ENCODE assay signal across 9 cellular contexts in the genomic region with DNA sequence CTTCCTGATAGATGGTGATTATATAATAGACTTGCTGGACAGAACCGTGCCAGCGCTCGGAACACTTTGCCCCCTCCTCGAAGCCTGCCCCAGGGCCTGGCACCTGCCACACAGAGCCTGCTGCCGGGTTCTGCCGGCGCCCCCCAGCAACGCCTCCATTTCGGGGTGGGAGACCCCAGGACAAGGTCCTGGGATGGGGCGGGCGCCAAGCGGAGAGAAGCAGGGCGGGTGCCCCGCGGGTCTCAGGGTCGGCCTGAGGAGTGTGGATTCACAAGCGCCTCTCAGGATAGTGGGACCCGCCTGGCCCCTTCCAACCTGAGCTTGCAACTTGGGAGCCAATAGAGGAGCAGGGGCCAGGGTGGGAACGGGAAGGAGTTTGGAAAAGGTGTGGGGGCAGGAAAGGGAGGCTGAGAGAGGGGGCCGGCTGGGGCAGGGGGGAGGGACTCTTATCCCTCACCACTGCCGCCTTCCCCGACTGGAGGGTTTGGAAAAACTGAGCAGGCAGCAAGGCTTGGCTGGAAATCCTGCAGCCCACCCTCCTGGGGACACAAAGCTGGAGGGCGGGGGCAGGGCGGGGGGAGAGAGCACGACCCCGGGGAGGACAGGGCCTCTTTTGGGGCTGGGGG. TPM values are rescaled to one million over a fixed set of nuclear protein-coding genes. Genes with fewer than 3 reads are reported as not detected.
DNase-seq lines count a peak whose midpoint lies in the region; ATAC-seq, FAIRE-seq and TF ChIP-seq lines count a peak whose summit lies in the region.
"Had no signal": no experiment of that assay in that cellular context is flagged by ENCODE, and none has a peak within 500 bp of the region (broad histone marks: within the 10 kb centered on the region; RNA-seq: fewer than 3 reads in every experiment).

No MANE protein-coding gene starts in this region.

- TF ChIP-seq POLR2A in HCT116 (IDR thresholded peaks at IDR 0.05; ENCODE audit: borderline replicate concordance, extremely low read depth, insufficient read depth, insufficient read length) (no peak), gastrocnemius medialis (IDR thresholded peaks at IDR 0.05) (no peak)

- H3K36me3 Mint-ChIP-seq in CD8-positive, alpha-beta T cell = peaks cover 25% of the 10 kb centered on the region

- peak overlapping the region; percentile 95 for H3K9ac ChIP-seq in HCT116 (ENCODE audit: low read length)

- no TSS peak for BruUV-seq in HCT116 (replicated peaks; lab: Mats Ljungman, UMichigan)

- H3K79me2 ChIP-seq in HCT116 (ENCODE audit: insufficient read depth, low read length) = peaks cover 15% of the 10 kb centered on the region

- H3K4me2 ChIP-seq in HCT116 (ENCODE audit: low read length) = peak overlapping the region; percentile 100

- H3K9me2 ChIP-seq in HCT116 (ENCODE audit: insufficient read depth) = no peaks in the 10 kb centered on the region

- ATAC-seq in CD8-positive, alpha-beta T cell = peak; percentile 2
- ATAC-seq in HCT116 (peak; percentile 7), gastrocnemius medialis (peak; percentile 31 to 34), HG02884 (IDR thresholded peaks at IDR 0.05; ENCODE audit: unreplicated experiment) (no peak)

- in situ Hi-C loops in gastrocnemius medialis (cut with MboI; ENCODE audit: low sequenced_read_pairs in 4 of 4) = loop anchor here in 1 of 4 donors (25.0 kb wide), 1 partner anchor 142 kb away; a partner anchor contains a TSS

- H3K27ac ChIP-seq in CD8-positive, alpha-beta T cell (ENCODE audit: low read depth, low read length) = peak overlapping the region; percentile 88
- H3K27ac ChIP-seq in HCT116 (ENCODE audit: low read depth, low read length) = peak overlapping the region; percentile 100
- H3K27ac ChIP-seq in ascending aorta = peak overlapping the region; percentile 97 to 98
- H3K27ac ChIP-seq in gastrocnemius medialis = peak overlapping the region; percentile 89 to 100 (median 96)

- no peak overlapping the region for H2AFZ ChIP-seq in HCT116 (ENCODE audit: low read depth, low read length, poor library complexity, severe bottlenecking)

- H3K4me3 Mint-ChIP-seq in CD8-positive, alpha-beta T cell = peak overlapping the region; percentile 96

- RAD21 ChIA-PET in HCT116 (lab: Charles Lee; ENCODE audit: low non-redundant PET in 1 of 2, low total read pairs in 2 of 2, uncharacterized antibody in 2 of 2, unreplicated experiment in 2 of 2) = interaction anchor here (0.7 to 1.0 kb wide), 2 partner anchors 20 kb away, joined by 4 to 5 read pairs; no protein-coding TSS in a partner anchor

- no peak for TF ChIP-seq RAD21 in HCT116 (IDR thresholded peaks at IDR 0.05; ENCODE audit: low read depth)

- POLR2A ChIA-PET in CD8-positive, alpha-beta T cell (lab: Charles Lee) = interaction anchor here (0.5 to 6.0 kb wide), 10 partner anchors 11 to 229 kb away, joined by 3 to 120 read pairs (median 5); a partner anchor contains a TSS
- POLR2A ChIA-PET in HCT116 (lab: Charles Lee) = interaction anchor here (1.1 to 2.0 kb wide), 4 partner anchors 12 to 239 kb away, joined by 4 to 6 read pairs (median 6); no protein-coding TSS in a partner anchor

- H3K27me3 ChIP-seq in CD8-positive, alpha-beta T cell (ENCODE audit: insufficient read depth, low read length) = no peaks in the 10 kb centered on the region
- no peaks in the 10 kb centered on the region for H3K27me3 ChIP-seq in HCT116 (ENCODE audit: insufficient read depth, low read length)
- no peaks in the 10 kb centered on the region for H3K27me3 ChIP-seq in ascending aorta
- H3K27me3 ChIP-seq in gastrocnemius medialis = no peaks in the 10 kb centered on the region

- no peak for FAIRE-seq in RCC 7860 (lab: Jason Lieb, UNC)

- H3K36me3 ChIP-seq in CD8-positive, alpha-beta T cell (ENCODE audit: insufficient read depth, low read length) = no peaks in the 10 kb centered on the region
- H3K36me3 ChIP-seq in HCT116 (ENCODE audit: control insufficient read depth in 1 of 2, insufficient read depth in 2 of 2, low read length in 2 of 2) (no peaks in the 10 kb centered on the region; a peak in 1 of 4 replicates), ascending aorta (no peaks in the 10 kb centered on the region), gastrocnemius medialis (no peaks in the 10 kb centered on the region)

- intact Hi-C loops in CD8-positive, alpha-beta T cell (cut with DNase I, micrococcal nuclease) = loop anchor here (1.0 to 5.0 kb wide), 9 partner anchors 14 to 622 kb away; a partner anchor contains a TSS
- intact Hi-C loops in HCT116 (cut with micrococcal nuclease) = loop anchor here (1.0 to 2.0 kb wide), 3 partner anchors 17 to 138 kb away; a partner anchor contains a TSS
- intact Hi-C loops in ascending aorta (cut with DNase I) = loop anchor here (1.0 to 5.0 kb wide), 5 partner anchors 22 to 388 kb away; a partner anchor contains a TSS
- intact Hi-C loops in gastrocnemius medialis (cut with DNase I; ENCODE audit: low total_unique reads) = loop anchor here (1.0 to 5.0 kb wide), 5 partner anchors 22 to 239 kb away; a partner anchor contains a TSS

- H3K4me1 Mint-ChIP-seq in CD8-positive, alpha-beta T cell (ENCODE audit: low read depth) = peaks cover 46% of the 10 kb centered on the region

- no peaks in the 10 kb centered on the region for H3K9me3 Mint-ChIP-seq in CD8-positive, alpha-beta T cell

- H3K27ac Mint-ChIP-seq in CD8-positive, alpha-beta T cell = peak overlapping the region; percentile 98

- no peaks in the 10 kb centered on the region for H3K9me3 ChIP-seq in CD8-positive, alpha-beta T cell (ENCODE audit: low read length)
- no peaks in the 10 kb centered on the region for H3K9me3 ChIP-seq in HCT116 (ENCODE audit: control insufficient read depth in 1 of 2, insufficient read depth in 1 of 2, low read depth in 1 of 2, low read length in 2 of 2)
- H3K9me3 ChIP-seq in ascending aorta = no peaks in the 10 kb centered on the region
- H3K9me3 ChIP-seq in gastrocnemius medialis = no peaks in the 10 kb centered on the region

- peaks cover 29% of the 10 kb centered on the region for H3K4me1 ChIP-seq in CD8-positive, alpha-beta T cell (ENCODE audit: insufficient read depth, low read length)
- H3K4me1 ChIP-seq in HCT116 (ENCODE audit: control insufficient read depth in 1 of 2, insufficient read depth in 2 of 2, low read length in 2 of 2) (peaks cover 37 to 81% of the 10 kb centered on the region in 2 experiments), ascending aorta (peaks cover 3 to 12% of the 10 kb centered on the region in 2 donors), gastrocnemius medialis (peaks cover 39 to 54% of the 10 kb centered on the region in 2 donors)

- no peak for DNase-seq in CD8-positive, alpha-beta T cell
- no peak for DNase-seq in HCT116 (ENCODE audit: low read depth, low spot score)
- DNase-seq in OCI-M1 (lab: John Stamatoyannopoulos, UW) = peak; percentile 82
- DNase-seq in ascending aorta (ENCODE audit: low spot score in 2 of 2) = peak in 1 of 2 donors; percentile 81
- peak in 44 of 51 donors; percentile 38 to 95 (median 78) for DNase-seq in hypothalamus (lab: John Stamatoyannopoulos, UW)
- peak; percentile 44 to 51 for DNase-seq in gastrocnemius medialis
- no peak for DNase-seq in RCC 7860 (ENCODE audit: low spot score)

- TF ChIP-seq CTCF in CD8-positive, alpha-beta T cell (IDR thresholded peaks at IDR 0.05) = no peak
- no peak for TF ChIP-seq CTCF in HCT116 (IDR thresholded peaks at IDR 0.05 in 2 of 3, conservative IDR thresholded peaks at IDR 0.05 in 1 of 3; ENCODE audit: borderline replicate concordance in 1 of 3, insufficient read depth in 1 of 3, low read depth in 2 of 3, low read length in 2 of 3)
- TF ChIP-seq CTCF in ascending aorta (IDR thresholded peaks at IDR 0.05) = no peak
- no peak for TF ChIP-seq CTCF in gastrocnemius medialis (IDR thresholded peaks at IDR 0.05 in 4 of 5, conservative IDR thresholded peaks at IDR 0.05 in 1 of 5)

- CTCF ChIA-PET in CD8-positive, alpha-beta T cell (lab: Charles Lee) = interaction anchor here (0.6 to 7.8 kb wide), 16 partner anchors 13 to 269 kb away, joined by 3 to 82 read pairs (median 9); a partner anchor contains a TSS
- CTCF ChIA-PET in HCT116 (lab: Charles Lee) = interaction anchor here (1.4 to 6.6 kb wide), 4 partner anchors 12 to 239 kb away, joined by 4 to 150 read pairs (median 7); no protein-coding TSS in a partner anchor

- H3K4me3 ChIP-seq in CD8-positive, alpha-beta T cell (ENCODE audit: low read depth, low read length) = peak overlapping the region; percentile 85
- H3K4me3 ChIP-seq in HCT116 (replicated peaks in 1 of 2; ENCODE audit: low read depth in 1 of 2, low read length in 2 of 2) (peak overlapping the region; percentile 73 to 75), ascending aorta (peak overlapping the region; percentile 80 to 82), gastrocnemius medialis (peak overlapping the region; percentile 60 to 100 (median 82))

- no peaks in the 10 kb centered on the region for H3K27me3 Mint-ChIP-seq in CD8-positive, alpha-beta T cell (ENCODE audit: low read depth)

- no peaks in the 10 kb centered on the region for H4K20me1 ChIP-seq in HCT116 (ENCODE audit: insufficient read depth)

TF ChIP-seq in HCT116, 20 proteins besides CTCF, POLR2A, EP300 and RAD21:
- peak; percentile 21; the same call in 1 of the 2 replicates for TF ChIP-seq POLR2AphosphoS5 (IDR thresholded peaks at IDR 0.05; ENCODE audit: low read depth, low read length)
- TF ChIP-seq, protein P1, sequence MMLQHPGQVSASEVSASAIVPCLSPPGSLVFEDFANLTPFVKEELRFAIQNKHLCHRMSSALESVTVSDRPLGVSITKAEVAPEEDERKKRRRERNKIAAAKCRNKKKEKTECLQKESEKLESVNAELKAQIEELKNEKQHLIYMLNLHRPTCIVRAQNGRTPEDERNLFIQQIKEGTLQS (IDR thresholded peaks at IDR 0.05) = no peak
TF ChIP-seq in HCT116: peak in this region for 1.

RNA-seq across cellular contexts. Expression of a gene that starts 3.3 kb away (rescaled TPM):
- 100 to 1,000 TPM; 437 to 439 TPM for total RNA-seq in CD8-positive, alpha-beta T cell
- 120 TPM for total RNA-seq in HCT116 (2021; ENCODE audit: unreplicated experiment)
- 83.0 and 85.7 TPM in 2 replicates for polyA plus RNA-seq in HCT116 (2012)
- total RNA-seq in ascending aorta = 46.5 TPM
- 10 to 100 TPM; 17.1 to 35.6 (median 23.8) TPM for total RNA-seq in gastrocnemius medialis

RNA-seq across cellular contexts. Expression of a gene that starts 27.1 kb away (rescaled TPM):
- not detected for total RNA-seq in CD8-positive, alpha-beta T cell
- total RNA-seq in HCT116 (2021; ENCODE audit: unreplicated experiment) (0.42 TPM), ascending aorta (not detected), gastrocnemius medialis (not detected)
- 0.26 and 0.55 TPM in 2 replicates for polyA plus RNA-seq in HCT116 (2012)
- total RNA-seq: subcutaneous adipose tissue had no signal

RNA-seq across cellular contexts. Expression of a gene that starts 42.6 kb away (rescaled TPM):
- total RNA-seq in CD8-positive, alpha-beta T cell = not detected
- total RNA-seq in HCT116 (2021; ENCODE audit: unreplicated experiment) (not detected), ascending aorta (not detected), gastrocnemius medialis (not detected)
- not detected in 2 replicates for polyA plus RNA-seq in HCT116 (2012)
- total RNA-seq: subcutaneous adipose tissue had no signal

RNA-seq across cellular contexts. Expression of a gene that starts 45.3 kb away (rescaled TPM):
- total RNA-seq in CD8-positive, alpha-beta T cell = 1 to 10 TPM; 7.6 to 8.0 TPM
- not detected for total RNA-seq in HCT116 (2021; ENCODE audit: unreplicated experiment)
- 0.01 TPM in 1 of 2 replicates, not detected in the other for polyA plus RNA-seq in HCT116 (2012)
- not detected for total RNA-seq in ascending aorta
- total RNA-seq in gastrocnemius medialis = not detected

Comparison
In these comparisons a context has a peak if more than half of its experiments do, and no peak if none do; other contexts are left out.
1. DNase-seq: peak in OCI-M1 (single experiment), hypothalamus (44 of 51) and gastrocnemius medialis (2 of 2); none in CD8-positive, alpha-beta T cell (0 of 7), HCT116 (single experiment) and RCC 7860 (single experiment).
2. Peak in every context shown above with its lines, with median percentiles within 50 percentile points of each other: H3K27ac ChIP-seq and H3K4me3 ChIP-seq.